ENCODE assay signal across 31 cellular contexts in the genomic region with DNA sequence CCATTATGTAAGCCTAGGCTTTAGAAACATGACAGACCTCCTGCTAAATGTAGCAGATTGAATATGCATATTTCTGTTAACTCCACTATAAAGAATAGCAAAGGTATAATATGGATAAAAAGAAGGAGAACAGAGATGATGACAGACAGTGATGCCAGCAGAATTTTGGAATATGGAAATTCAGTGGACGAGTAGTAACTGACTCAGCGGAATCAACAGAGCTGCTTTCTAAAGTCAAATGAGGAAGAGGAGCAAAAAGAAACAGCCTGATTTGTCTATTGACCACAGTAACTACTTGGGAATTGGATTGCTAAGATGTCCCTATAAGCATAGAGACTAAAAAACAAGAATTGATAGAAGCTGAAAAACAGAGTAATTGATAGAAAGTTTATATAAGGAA. TPM values are rescaled to one million over a fixed set of nuclear protein-coding genes. Genes with fewer than 3 reads are reported as not detected.
"Had no signal": no experiment of that assay in that cellular context is flagged by ENCODE, and none has a peak within 500 bp of the region (broad histone marks: within the 10 kb centered on the region; RNA-seq: fewer than 3 reads in every experiment).

No MANE protein-coding gene starts in this region.

- H3K4me1 Mint-ChIP-seq: activated CD4-positive, alpha-beta memory T cell treated with anti-CD3 and anti-CD28 coated beads, Interleukin-2, amount 10 ng/mL, durations not matched to agents 7 days and 5 days; activated CD4-positive, alpha-beta T cell treated with anti-CD3 and anti-CD28 coated beads, Interleukin-2, amount 10 ng/mL, durations not matched to agents 7 days and 5 days had no signal

- H3K4me3 Mint-ChIP-seq: activated CD4-positive, alpha-beta memory T cell treated with anti-CD3 and anti-CD28 coated beads, Interleukin-2, amount 10 ng/mL, durations not matched to agents 7 days and 5 days; activated CD4-positive, alpha-beta T cell treated with anti-CD3 and anti-CD28 coated beads, Interleukin-2, amount 10 ng/mL, durations not matched to agents 7 days and 5 days; nephron; stimulated activated memory B cell treated with anti-CD40 and anti-IgM and Interleukin-4, amounts not matched to agents 10 μg/mL and 1 μg/mL and 100 μg/mL, for 72 hours; stimulated activated naive CD8-positive, alpha-beta T cell treated with anti-CD3 and anti-CD28 coated beads, Interleukin-15, amount 100 ng/mL, for 72 hours; T-helper 1 cell treated with Interleukin-12 subunit alpha and Interleukin-12 subunit beta and Interleukin-4 antibody, amounts not matched to agents 30 μg/mL and 1 μg/mL, for 36 hours had no signal

- H3K27me3 ChIP-seq: colonic mucosa, hepatocyte, ovary, suprapubic skin, transverse colon had no signal

- H3K27me3 Mint-ChIP-seq: activated CD4-positive, alpha-beta memory T cell treated with anti-CD3 and anti-CD28 coated beads, Interleukin-2, amount 10 ng/mL, durations not matched to agents 7 days and 5 days; activated CD4-positive, alpha-beta T cell treated with anti-CD3 and anti-CD28 coated beads, Interleukin-2, amount 10 ng/mL, durations not matched to agents 7 days and 5 days; stimulated activated memory B cell treated with anti-CD40 and anti-IgM and Interleukin-4, amounts not matched to agents 10 μg/mL and 1 μg/mL and 100 μg/mL, for 72 hours; stimulated activated naive CD8-positive, alpha-beta T cell treated with anti-CD3 and anti-CD28 coated beads, Interleukin-15, amount 100 ng/mL, for 72 hours had no signal

- H3K27ac ChIP-seq: colonic mucosa, hepatocyte, ovary, prostate gland, suprapubic skin had no signal

- H3K36me3 ChIP-seq: colonic mucosa, ovary, prostate gland, transverse colon had no signal

- H3K9me3 ChIP-seq: colonic mucosa, ovary, prostate gland, SK-N-SH, suprapubic skin, transverse colon had no signal

- ATAC-seq: activated naive CD4-positive, alpha-beta T cell treated with anti-CD3 and anti-CD28 coated beads, Interleukin-2, amount 50 U/mL, for 72 hours; left cardiac atrium; left ventricle myocardium superior; stimulated activated memory B cell treated with anti-CD40 and anti-IgM and Interleukin-4, amounts not matched to agents 10 μg/mL and 1 μg/mL and 100 μg/mL, for 72 hours; stimulated activated naive CD8-positive, alpha-beta T cell treated with anti-CD3 and anti-CD28 coated beads, Interleukin-15, amount 100 ng/mL, for 72 hours had no signal

- H3K4me3 ChIP-seq: colonic mucosa, hepatocyte, ovary, prostate gland, smooth muscle cell, suprapubic skin, transverse colon had no signal

- H3K9me3 Mint-ChIP-seq: activated naive CD4-positive, alpha-beta T cell treated with anti-CD3 and anti-CD28 coated beads, Interleukin-2, amount 50 U/mL, for 72 hours had no signal

- H3K27ac Mint-ChIP-seq: activated CD4-positive, alpha-beta memory T cell treated with anti-CD3 and anti-CD28 coated beads, Interleukin-2, amount 10 ng/mL, durations not matched to agents 7 days and 5 days; activated CD4-positive, alpha-beta T cell treated with anti-CD3 and anti-CD28 coated beads, Interleukin-2, amount 10 ng/mL, durations not matched to agents 7 days and 5 days; activated naive CD4-positive, alpha-beta T cell treated with anti-CD3 and anti-CD28 coated beads, Interleukin-2, amount 50 U/mL, for 72 hours; nephron; stimulated activated memory B cell treated with anti-CD40 and anti-IgM and Interleukin-4, amounts not matched to agents 10 μg/mL and 1 μg/mL and 100 μg/mL, for 72 hours; stimulated activated naive CD8-positive, alpha-beta T cell treated with anti-CD3 and anti-CD28 coated beads, Interleukin-15, amount 100 ng/mL, for 72 hours; T-helper 1 cell treated with Interleukin-12 subunit alpha and Interleukin-12 subunit beta and Interleukin-4 antibody, amounts not matched to agents 30 μg/mL and 1 μg/mL, for 36 hours had no signal

- H3K4me2 ChIP-seq: hepatocyte, SK-N-SH, smooth muscle cell had no signal

- DNase-seq: activated CD4-positive, alpha-beta memory T cell treated with anti-CD3 and anti-CD28 coated beads, Interleukin-2, amount 10 ng/mL, durations not matched to agents 7 days and 5 days; activated CD4-positive, alpha-beta T cell treated with anti-CD3 and anti-CD28 coated beads for 1 hour; activated CD4-positive, alpha-beta T cell treated with anti-CD3 and anti-CD28 coated beads, Interleukin-2, amount 10 ng/mL, durations not matched to agents 7 days and 5 days; activated naive CD4-positive, alpha-beta T cell; activated T-cell treated with anti-CD3 and anti-CD28 coated beads, Interleukin-2, amount 50 U/mL, for 48 hours; colonic mucosa; left cardiac atrium; left ventricle myocardium superior; mammary epithelial cell; ovary; retina; SK-N-SH; stimulated activated CD4-positive, alpha-beta T cell treated with anti-CD3 and anti-CD28 coated beads, Interleukin-1b, Interleukin-23, amount 100 ng/mL, for 48 hours; stimulated activated CD4-positive, alpha-beta T cell treated with anti-CD3 and anti-CD28 coated beads, Interleukin-4, amount 100 ng/mL, for 4 hours; stimulated activated CD8-positive, alpha-beta memory T cell treated with anti-CD3 and anti-CD28 coated beads, Interleukin-4, amount 100 ng/mL, for 48 hours; stimulated activated naive CD8-positive, alpha-beta T cell treated with anti-CD3 and anti-CD28 coated beads, Interleukin-15, amount 100 ng/mL, for 72 hours; SW 1271; T1000; transverse colon had no signal

- H3K4me1 ChIP-seq: colonic mucosa, prostate gland had no signal

- FAIRE-seq: bronchial epithelial cell, frontal cortex, keratinocyte, urothelium cell line had no signal

- H3K9ac ChIP-seq: SK-N-SH had no signal

- H2AFZ ChIP-seq: hepatocyte had no signal

RNA-seq across cellular contexts. Expression of gene GPR21, which starts 8.0 kb away (rescaled TPM):
- polyA plus RNA-seq: mammary epithelial cell, SK-N-SH, smooth muscle cell had no signal
